8 cellular contexts compared by ENCODE assay signal in the genomic region with DNA sequence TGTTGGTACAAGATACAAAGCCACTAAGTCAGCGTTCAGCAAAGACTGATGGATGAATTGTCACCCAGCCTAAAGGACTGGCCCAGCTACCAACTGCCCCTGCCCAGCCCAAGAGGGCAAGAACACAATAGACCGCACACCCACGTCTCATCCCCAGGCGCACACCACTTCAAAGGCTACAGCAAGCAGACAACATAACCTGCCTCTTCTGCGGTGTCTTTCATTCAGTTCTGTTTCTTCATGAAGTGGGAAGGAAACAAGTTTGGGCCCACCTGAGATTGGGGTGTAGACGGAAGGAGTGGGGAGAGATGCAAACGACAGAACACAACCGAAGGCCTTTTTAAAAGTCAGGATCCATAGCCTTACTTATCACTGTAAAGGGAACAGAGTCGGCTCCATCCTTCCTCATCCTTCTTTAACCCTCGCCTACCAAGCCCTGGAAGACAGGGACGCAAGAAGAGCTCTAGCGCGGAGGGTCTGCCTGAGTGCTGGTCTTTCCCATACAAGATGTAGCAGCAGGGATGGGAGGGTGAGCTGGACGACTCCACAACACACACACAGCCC.
DNase-seq lines count a peak whose midpoint lies in the region; ATAC-seq lines count a peak whose summit lies in the region.

No MANE protein-coding gene starts in this region.

- ATAC-seq in GM18520 (IDR thresholded peaks at IDR 0.05; ENCODE audit: unreplicated experiment) = no peak
- ATAC-seq in HG02623 (IDR thresholded peaks at IDR 0.05; ENCODE audit: unreplicated experiment) = no peak

- peaks cover 24% of the 10 kb centered on the region for H3K4me1 ChIP-seq in neuron (ENCODE audit: insufficient read depth, low read length)

- H3K9me3 ChIP-seq in KOPT-K1 (ENCODE audit: insufficient read depth, low read length, poor library complexity, severe bottlenecking) (no peaks in the 10 kb centered on the region), neuron (ENCODE audit: low read length) (no peaks in the 10 kb centered on the region)

- peak overlapping the region; percentile 67 for H2AFZ ChIP-seq in neuron (ENCODE audit: low read depth, low read length)

- H3K36me3 ChIP-seq in KOPT-K1 (ENCODE audit: insufficient read depth, low read length) (no peaks in the 10 kb centered on the region), neuron (ENCODE audit: insufficient read depth, low read length) (peaks cover 8% of the 10 kb centered on the region)

- DNase-seq in ELR (ENCODE audit: low read depth) = peak; percentile 35
- DNase-seq in activated T-cell treated with anti-CD3 and anti-CD28 coated beads, Interleukin-2, amount 50 U/mL, for 1 hour = peak; percentile 51
- peak; percentile 52 for DNase-seq in fibroblast of peridontal ligament (ENCODE audit: extremely low read depth)
- DNase-seq in SKM-1 (lab: John Stamatoyannopoulos, UW; ENCODE audit: unreplicated experiment) = no peak

- H3K27me3 ChIP-seq in neuron (ENCODE audit: insufficient read depth, low read length) = no peaks in the 10 kb centered on the region

- peak overlapping the region; percentile 67 for H3K4me3 ChIP-seq in neuron (ENCODE audit: low read length)

- H3K27ac ChIP-seq in KOPT-K1 (ENCODE audit: low read depth, low read length, poor library complexity, severe bottlenecking) = peak overlapping the region; percentile 36
